1 cellular context compared by ENCODE assay signal in genomic region chr12:21942377-21942703, GRCh38.
TF ChIP-seq lines count a peak whose summit lies in the region.

No MANE protein-coding gene starts in this region.

TF ChIP-seq in K562, 482 proteins besides CTCF, POLR2A, EP300 and RAD21 (continued from another document):
- TF ChIP-seq NR0B1 (IDR thresholded peaks at IDR 0.05; ENCODE audit: partially characterized antibody) = no peak
- TF ChIP-seq CGGBP1 (CRISPR knock-in tag; IDR thresholded peaks at IDR 0.05) = no peak
- TF ChIP-seq PREB (CRISPR knock-in tag; IDR thresholded peaks at IDR 0.05) = no peak
- TF ChIP-seq ZNF24 (IDR thresholded peaks at IDR 0.05) = no peak
- TF ChIP-seq SMC3 (conservative IDR thresholded peaks at IDR 0.05; ENCODE audit: insufficient read depth, low read depth, low read length) = no peak
- no peak for TF ChIP-seq ZNF512 (tag; IDR thresholded peaks at IDR 0.05)
- no peak for TF ChIP-seq TCF7 (IDR thresholded peaks at IDR 0.05; ENCODE audit: borderline replicate concordance)
- TF ChIP-seq DMBX1 (CRISPR knock-in tag; IDR thresholded peaks at IDR 0.05; ENCODE audit: borderline replicate concordance) = no peak
- TF ChIP-seq GMEB1 (CRISPR knock-in tag; IDR thresholded peaks at IDR 0.05) = no peak
- TF ChIP-seq THAP7 (CRISPR knock-in tag; IDR thresholded peaks at IDR 0.05) = no peak
- no peak for TF ChIP-seq IRF2 (CRISPR knock-in tag; IDR thresholded peaks at IDR 0.05)
TF ChIP-seq in K562: peak in this region for 0.
